Comparison of ENCODE assay signal across 21 cellular contexts in the genomic region with DNA sequence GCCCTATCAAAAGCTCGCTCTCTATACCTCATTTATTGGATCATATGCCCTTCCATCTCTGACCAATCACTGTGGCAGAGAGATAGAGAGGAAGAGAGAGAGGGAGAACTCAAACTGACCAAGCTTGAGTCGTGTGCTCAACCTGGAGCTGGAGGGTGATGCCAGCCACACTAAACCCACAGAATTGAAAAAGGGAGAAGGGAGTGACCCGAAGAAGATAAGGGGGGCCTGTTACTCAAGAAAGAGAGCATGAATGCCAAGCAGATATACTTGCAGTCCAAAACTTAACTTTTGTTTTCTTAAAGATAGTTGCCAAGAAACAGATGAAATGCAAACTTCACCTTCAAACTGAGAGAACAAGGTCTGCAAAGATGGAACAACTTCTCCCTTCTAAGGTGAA.
DNase-seq lines count a peak whose midpoint lies in the region; ATAC-seq, FAIRE-seq and TF ChIP-seq lines count a peak whose summit lies in the region.
"Had no signal": no experiment of that assay in that cellular context is flagged by ENCODE, and none has a peak within 500 bp of the region (broad histone marks: within the 10 kb centered on the region; RNA-seq: fewer than 3 reads in every experiment).

No MANE protein-coding gene starts in this region.

- ATAC-seq in activated naive CD4-positive, alpha-beta T cell treated with anti-CD3 and anti-CD28 coated beads, Interleukin-2, amount 50 U/mL, for 72 hours, result no peak
- no peak for ATAC-seq in memory B cell (ENCODE audit: low read depth)
- ATAC-seq in HG03095 (IDR thresholded peaks at IDR 0.05; ENCODE audit: unreplicated experiment), result no peak
- ATAC-seq: pancreas; stimulated activated naive B cell treated with anti-CD40 and anti-IgM and Interleukin-4, amounts not matched to agents 10 μg/mL and 1 μg/mL and 100 μg/mL, for 72 hours had no signal

- no peak overlapping the region for H3K4me3 ChIP-seq in uterus
- H3K4me3 ChIP-seq: hepatocyte, pancreas, skin epidermis had no signal

- no peak for DNase-seq in activated naive CD4-positive, alpha-beta T cell treated with anti-CD3 and anti-CD28 coated beads, Interleukin-2, amount 50 U/mL, for 72 hours (ENCODE audit: low spot score in 2 of 2)
- DNase-seq in memory B cell (ENCODE audit: low spot score in 2 of 2), result no peak
- DNase-seq in uterus, result no peak
- DNase-seq in GM12892 (ENCODE audit: insufficient read length), result no peak
- DNase-seq in NAMALWA (ENCODE audit: low spot score), result no peak
- DNase-seq: activated CD4-positive, alpha-beta T cell treated with anti-CD3 and anti-CD28 coated beads for 1 hour; dermis blood vessel endothelial cell; DMS153; HFFc6; NCI-H1417 treated with DMSO at 0.1 percent for 48 hours; NK-92 treated with Interleukin-12 subunit alpha and Interleukin-12 subunit beta, amount 100 ng/mL, for 24 hours; pancreas; stimulated activated naive B cell treated with anti-CD40 and anti-IgM and Interleukin-4, amounts not matched to agents 10 μg/mL and 1 μg/mL and 100 μg/mL, for 72 hours had no signal

- peaks cover 13% of the 10 kb centered on the region for H3K9me3 Mint-ChIP-seq in activated naive CD4-positive, alpha-beta T cell treated with anti-CD3 and anti-CD28 coated beads, Interleukin-2, amount 50 U/mL, for 24 hours
- H3K9me3 Mint-ChIP-seq in activated naive CD4-positive, alpha-beta T cell treated with anti-CD3 and anti-CD28 coated beads, Interleukin-2, amount 50 U/mL, for 72 hours, result peaks cover 6% of the 10 kb centered on the region in 2 donors
- H3K9me3 Mint-ChIP-seq in activated naive CD8-positive, alpha-beta T cell (ENCODE audit: low read depth), result no peaks in the 10 kb centered on the region
- no peaks in the 10 kb centered on the region for H3K9me3 Mint-ChIP-seq in memory B cell
- H3K9me3 Mint-ChIP-seq: brain, HFFc6, IgD-negative memory B cell had no signal

- H3K4me3 Mint-ChIP-seq in activated naive CD4-positive, alpha-beta T cell treated with anti-CD3 and anti-CD28 coated beads, Interleukin-2, amount 50 U/mL, for 24 hours, result peak overlapping the region; percentile 55
- H3K4me3 Mint-ChIP-seq in activated naive CD8-positive, alpha-beta T cell, result no peak overlapping the region
- H3K4me3 Mint-ChIP-seq in memory B cell, result no peak overlapping the region
- H3K4me3 Mint-ChIP-seq: brain; HFFc6; stimulated activated naive B cell treated with anti-CD40 and anti-IgM and Interleukin-4, amounts not matched to agents 10 μg/mL and 1 μg/mL and 100 μg/mL, for 72 hours had no signal

- peaks cover 93% of the 10 kb centered on the region for H3K4me1 Mint-ChIP-seq in activated naive CD4-positive, alpha-beta T cell treated with anti-CD3 and anti-CD28 coated beads, Interleukin-2, amount 50 U/mL, for 24 hours
- H3K4me1 Mint-ChIP-seq in activated naive CD8-positive, alpha-beta T cell (ENCODE audit: low read depth), result peaks cover 93% of the 10 kb centered on the region
- peaks cover 36% of the 10 kb centered on the region for H3K4me1 Mint-ChIP-seq in memory B cell

- peak overlapping the region; percentile 85 to 94 for H3K27ac ChIP-seq in uterus
- H3K27ac ChIP-seq: hepatocyte had no signal

- H3K36me3 Mint-ChIP-seq in activated naive CD4-positive, alpha-beta T cell treated with anti-CD3 and anti-CD28 coated beads, Interleukin-2, amount 50 U/mL, for 24 hours, result peaks cover 19% of the 10 kb centered on the region
- H3K36me3 Mint-ChIP-seq in activated naive CD4-positive, alpha-beta T cell treated with anti-CD3 and anti-CD28 coated beads, Interleukin-2, amount 50 U/mL, for 72 hours, result peaks cover 12 to 24% of the 10 kb centered on the region in 2 donors
- H3K36me3 Mint-ChIP-seq in activated naive CD8-positive, alpha-beta T cell, result peaks cover 13% of the 10 kb centered on the region
- no peaks in the 10 kb centered on the region for H3K36me3 Mint-ChIP-seq in memory B cell
- H3K36me3 Mint-ChIP-seq: brain had no signal

- peaks cover 0 to 8% of the 10 kb centered on the region in 2 donors for H3K4me1 ChIP-seq in uterus

- H3K27me3 ChIP-seq in uterus, result no peaks in the 10 kb centered on the region
- H3K27me3 ChIP-seq: hepatocyte, pancreas had no signal

- H3K27me3 Mint-ChIP-seq in activated naive CD4-positive, alpha-beta T cell treated with anti-CD3 and anti-CD28 coated beads, Interleukin-2, amount 50 U/mL, for 24 hours, result no peaks in the 10 kb centered on the region
- no peaks in the 10 kb centered on the region for H3K27me3 Mint-ChIP-seq in activated naive CD8-positive, alpha-beta T cell
- H3K27me3 Mint-ChIP-seq in memory B cell, result no peaks in the 10 kb centered on the region
- H3K27me3 Mint-ChIP-seq: IgD-negative memory B cell; stimulated activated naive B cell treated with anti-CD40 and anti-IgM and Interleukin-4, amounts not matched to agents 10 μg/mL and 1 μg/mL and 100 μg/mL, for 72 hours had no signal

- H3K27ac Mint-ChIP-seq in activated naive CD4-positive, alpha-beta T cell treated with anti-CD3 and anti-CD28 coated beads, Interleukin-2, amount 50 U/mL, for 24 hours, result peak overlapping the region; percentile 88
- no peak overlapping the region for H3K27ac Mint-ChIP-seq in activated naive CD4-positive, alpha-beta T cell treated with anti-CD3 and anti-CD28 coated beads, Interleukin-2, amount 50 U/mL, for 72 hours
- peak overlapping the region; percentile 85 for H3K27ac Mint-ChIP-seq in activated naive CD8-positive, alpha-beta T cell
- H3K27ac Mint-ChIP-seq in memory B cell, result peak overlapping the region; percentile 76
- H3K27ac Mint-ChIP-seq: HFFc6; stimulated activated naive B cell treated with anti-CD40 and anti-IgM and Interleukin-4, amounts not matched to agents 10 μg/mL and 1 μg/mL and 100 μg/mL, for 72 hours had no signal

- H3K36me3 ChIP-seq in uterus, result no peaks in the 10 kb centered on the region
- H3K36me3 ChIP-seq: pancreas had no signal

- intact Hi-C loops in uterus (cut with DNase I; ENCODE audit: low total_unique reads), result no loop called here

- H3K9me3 ChIP-seq in uterus, result no peaks in the 10 kb centered on the region
- H3K9me3 ChIP-seq: pancreas had no signal

- no peak for FAIRE-seq in GM12892 (lab: Jason Lieb, UNC)
- FAIRE-seq: pancreas, urothelium cell line had no signal

- no peak for TF ChIP-seq CTCF in uterus (IDR thresholded peaks at IDR 0.05)

- TF ChIP-seq POLR2A in uterus (IDR thresholded peaks at IDR 0.05) (no peak), GM12892 (IDR thresholded peaks at IDR 0.05; ENCODE audit: low read depth, low read length) (no peak)

Comparison
In these comparisons a context has a peak if more than half of its experiments do, and no peak if none do; other contexts are left out.
1. H3K27ac Mint-ChIP-seq: peak in activated naive CD4-positive, alpha-beta T cell treated with anti-CD3 and anti-CD28 coated beads, Interleukin-2, amount 50 U/mL, for 24 hours (single experiment), activated naive CD8-positive, alpha-beta T cell (single experiment) and memory B cell (single experiment); none in activated naive CD4-positive, alpha-beta T cell treated with anti-CD3 and anti-CD28 coated beads, Interleukin-2, amount 50 U/mL, for 72 hours (0 of 2).